In genomic region chr13:94312511-94313191, GRCh38 we compare ENCODE assay signal across 10 cellular contexts.
DNase-seq lines count a peak whose midpoint lies in the region; ATAC-seq and TF ChIP-seq lines count a peak whose summit lies in the region.
"Had no signal": no experiment of that assay in that cellular context is flagged by ENCODE, and none has a peak within 500 bp of the region (broad histone marks: within the 10 kb centered on the region; RNA-seq: fewer than 3 reads in every experiment).

No MANE protein-coding gene starts in this region.

- ATAC-seq in GM19351 (IDR thresholded peaks at IDR 0.05; ENCODE audit: unreplicated experiment) (peak; percentile 90), GM18907 (IDR thresholded peaks at IDR 0.05; ENCODE audit: unreplicated experiment) (no peak)

- CTCF ChIA-PET in CD4-positive, alpha-beta memory T cell (lab: Charles Lee; ENCODE audit: partially characterized antibody) = interaction anchor here (0.8 to 1.8 kb wide), 3 partner anchors 11 to 51 kb away, joined by 3 to 7 read pairs (median 4); no protein-coding TSS in a partner anchor

- H3K27ac ChIP-seq in CD4-positive, alpha-beta memory T cell (ENCODE audit: low read depth, low read length) = no peak overlapping the region
- H3K27ac ChIP-seq in HUES48 (ENCODE audit: low read depth, low read length) = peak overlapping the region; percentile 36
- H3K27ac ChIP-seq: right atrium auricular region, suprapubic skin had no signal

- POLR2A ChIA-PET in CD4-positive, alpha-beta memory T cell (lab: Charles Lee; ENCODE audit: partially characterized antibody) = interaction anchor here (1.0 to 2.9 kb wide), 2 partner anchors 11 to 17 kb away, joined by 5 to 28 read pairs; no protein-coding TSS in a partner anchor

- H3K4me1 Mint-ChIP-seq in CD4-positive, alpha-beta memory T cell = peaks cover 0 to 22% (median 13%) of the 10 kb centered on the region in 4 donors

- peak overlapping the region; percentile 30 to 92 (median 81) for H3K27ac Mint-ChIP-seq in CD4-positive, alpha-beta memory T cell

- H3K4me3 Mint-ChIP-seq in CD4-positive, alpha-beta memory T cell = peak overlapping the region; percentile 5 to 78 (median 71)

- intact Hi-C loops in CD4-positive, alpha-beta memory T cell (cut with micrococcal nuclease) = no loop called here

- no peaks in the 10 kb centered on the region for H3K36me3 ChIP-seq in CD4-positive, alpha-beta memory T cell (ENCODE audit: insufficient read depth, low read length)
- no peaks in the 10 kb centered on the region for H3K36me3 ChIP-seq in HUES48 (ENCODE audit: control insufficient read depth, insufficient read depth, low read length)
- H3K36me3 ChIP-seq: right atrium auricular region, suprapubic skin had no signal

- H3K36me3 Mint-ChIP-seq in CD4-positive, alpha-beta memory T cell = no peaks in the 10 kb centered on the region

- peaks cover 0 to 3% (median 0%) of the 10 kb centered on the region in 8 donors for H3K9me3 Mint-ChIP-seq in CD4-positive, alpha-beta memory T cell

- peak overlapping the region in 1 of 2 donors; percentile 3 for H3K4me3 ChIP-seq in CD4-positive, alpha-beta memory T cell (ENCODE audit: low read length in 2 of 2)
- H3K4me3 ChIP-seq in HUES48 (ENCODE audit: low read depth, low read length) = 0 out of 2 replicates have a peak overlapping the region, but pooled peaks have one; percentile 4
- H3K4me3 ChIP-seq in foreskin fibroblast (ENCODE audit: low read depth in 1 of 2, low read length in 2 of 2) = no peak overlapping the region
- H3K4me3 ChIP-seq: right atrium auricular region, suprapubic skin had no signal

- no peaks in the 10 kb centered on the region for H3K9me3 ChIP-seq in CD4-positive, alpha-beta memory T cell (ENCODE audit: control insufficient read depth in 1 of 2, low read length in 2 of 2)
- H3K9me3 ChIP-seq in HUES48 (ENCODE audit: control insufficient read depth, insufficient read depth, low read length) = no peaks in the 10 kb centered on the region
- H3K9me3 ChIP-seq: right atrium auricular region, suprapubic skin had no signal

- H3K4me1 ChIP-seq in CD4-positive, alpha-beta memory T cell (ENCODE audit: insufficient read depth, low read length) = peaks cover 14% of the 10 kb centered on the region
- peaks cover 21% of the 10 kb centered on the region for H3K4me1 ChIP-seq in HUES48 (ENCODE audit: control insufficient read depth, insufficient read depth, low read length)

- DNase-seq in CD4-positive, alpha-beta memory T cell = peak in 1 of 5 donors; percentile 20
- DNase-seq in astrocyte of the hippocampus (ENCODE audit: low read depth, low spot score) (peak; percentile 48), NCI-H510A treated with DMSO at 0.1 percent for 48 hours (lab: John Stamatoyannopoulos, UW) (no peak), foreskin fibroblast (no peak)
- DNase-seq in stimulated activated naive CD4-positive, alpha-beta T cell (lab: John Stamatoyannopoulos, UW) = no peak

- no peaks in the 10 kb centered on the region for H3K27me3 ChIP-seq in CD4-positive, alpha-beta memory T cell (ENCODE audit: insufficient read depth, low read length)
- H3K27me3 ChIP-seq in HUES48 (ENCODE audit: control insufficient read depth, insufficient read depth, low read length) = no peaks in the 10 kb centered on the region
- H3K27me3 ChIP-seq: right atrium auricular region, suprapubic skin had no signal

- no peak overlapping the region for H3K9ac ChIP-seq in HUES48 (ENCODE audit: low read depth, low read length)

- no peak for TF ChIP-seq CTCF in foreskin fibroblast (IDR thresholded peaks at IDR 0.05; ENCODE audit: low read depth, low read length)

- peaks cover 0 to 1% of the 10 kb centered on the region in 2 donors for H3K27me3 Mint-ChIP-seq in CD4-positive, alpha-beta memory T cell
